Comparison of ENCODE assay signal across 8 cellular contexts in the genomic region with DNA sequence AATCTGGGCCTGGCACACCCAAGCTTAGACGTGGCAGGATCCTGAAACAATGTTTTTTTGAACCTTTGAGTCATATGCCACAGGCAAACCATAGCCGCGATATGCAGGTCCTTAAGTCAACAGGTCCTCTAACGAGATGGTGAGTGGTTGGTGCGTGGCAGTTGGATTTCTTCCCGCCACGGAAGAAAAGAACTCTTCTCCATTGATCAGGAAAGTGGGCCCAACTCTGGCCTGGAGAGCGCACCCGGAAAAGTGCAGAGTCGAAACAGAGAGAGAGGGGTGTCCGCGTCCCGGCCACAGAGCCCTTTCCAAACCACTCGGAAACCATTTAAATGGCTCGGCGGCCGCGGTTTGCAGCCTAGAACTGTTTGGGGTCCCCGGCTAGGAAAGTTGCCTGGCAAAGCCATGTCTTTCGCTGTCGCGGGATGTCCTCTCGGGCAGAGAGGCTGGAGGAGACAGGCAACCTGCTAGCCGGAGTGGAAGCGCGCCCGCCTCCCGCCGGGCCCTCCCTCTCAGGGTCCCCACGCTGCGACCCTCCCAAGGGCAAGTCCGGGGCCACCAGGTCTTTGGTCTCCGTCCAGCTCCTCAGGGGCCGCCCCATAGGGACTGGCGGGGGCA. TPM values are rescaled to one million over a fixed set of nuclear protein-coding genes. Genes with fewer than 3 reads are reported as not detected.
A peak's percentile ranks its signal among the peaks of the same experiment; 100 is the strongest.
DNase-seq lines count a peak whose midpoint lies in the region; ATAC-seq lines count a peak whose summit lies in the region.

No MANE protein-coding gene starts in this region.

- H3K27ac Mint-ChIP-seq in activated CD8-positive, alpha-beta memory T cell treated with anti-CD3 and anti-CD28 coated beads, Interleukin-2, amount 10 ng/mL, durations not matched to agents 7 days and 5 days: peak overlapping the region; percentile 85

- ATAC-seq in HG03135 (IDR thresholded peaks at IDR 0.05; ENCODE audit: unreplicated experiment) (peak; percentile 1), GM18858 (IDR thresholded peaks at IDR 0.05; ENCODE audit: unreplicated experiment) (no peak)
- peak; percentile 3 for ATAC-seq in activated CD8-positive, alpha-beta memory T cell treated with anti-CD3 and anti-CD28 coated beads, Interleukin-2, amount 10 ng/mL, durations not matched to agents 7 days and 5 days

- peak; percentile 22 for DNase-seq in SIG-M5 treated with dmso at 0.1 percent for 504 hours (lab: John Stamatoyannopoulos, UW; ENCODE audit: unreplicated experiment)
- no peak for DNase-seq in SIG-M5 (lab: John Stamatoyannopoulos, UW)
- DNase-seq in activated CD8-positive, alpha-beta memory T cell treated with anti-CD3 and anti-CD28 coated beads, Interleukin-2, amount 10 ng/mL, durations not matched to agents 7 days and 5 days: peak; percentile 45
- peak; percentile 61 for DNase-seq in glomerular visceral epithelial cell (ENCODE audit: extremely low spot score)
- peak; percentile 79 for DNase-seq in posterior vena cava (ENCODE audit: low spot score)
- DNase-seq in NCI-H1930 (lab: John Stamatoyannopoulos, UW): no peak

- peaks cover 11% of the 10 kb centered on the region for H3K27me3 Mint-ChIP-seq in activated CD8-positive, alpha-beta memory T cell treated with anti-CD3 and anti-CD28 coated beads, Interleukin-2, amount 10 ng/mL, durations not matched to agents 7 days and 5 days

- H3K36me3 Mint-ChIP-seq in activated CD8-positive, alpha-beta memory T cell treated with anti-CD3 and anti-CD28 coated beads, Interleukin-2, amount 10 ng/mL, durations not matched to agents 7 days and 5 days: peaks cover 19% of the 10 kb centered on the region

- intact Hi-C loops in posterior vena cava (cut with DNase I): no loop called here

- peak overlapping the region; percentile 96 for H3K4me3 Mint-ChIP-seq in activated CD8-positive, alpha-beta memory T cell treated with anti-CD3 and anti-CD28 coated beads, Interleukin-2, amount 10 ng/mL, durations not matched to agents 7 days and 5 days

- peaks cover 48% of the 10 kb centered on the region for H3K4me1 Mint-ChIP-seq in activated CD8-positive, alpha-beta memory T cell treated with anti-CD3 and anti-CD28 coated beads, Interleukin-2, amount 10 ng/mL, durations not matched to agents 7 days and 5 days

- CTCF ChIA-PET in activated CD8-positive, alpha-beta memory T cell treated with anti-CD3 and anti-CD28 coated beads, Interleukin-2, amount 10 ng/mL, durations not matched to agents 7 days and 5 days (lab: Charles Lee): interaction anchor here (1.9 kb wide), 1 partner anchor 81 kb away, joined by 14 read pairs; no protein-coding TSS in a partner anchor

- no peaks in the 10 kb centered on the region for H3K9me3 Mint-ChIP-seq in activated CD8-positive, alpha-beta memory T cell treated with anti-CD3 and anti-CD28 coated beads, Interleukin-2, amount 10 ng/mL, durations not matched to agents 7 days and 5 days (ENCODE audit: low read depth)

RNA-seq across cellular contexts. Expression of a gene that starts 0.8 kb away (rescaled TPM):
- total RNA-seq in activated CD8-positive, alpha-beta memory T cell treated with anti-CD3 and anti-CD28 coated beads, Interleukin-2, amount 10 ng/mL, durations not matched to agents 7 days and 5 days: 10 to 100 TPM; 11.3 to 13.8 TPM
- 1 to 10 TPM; 1.1 to 1.6 TPM for total RNA-seq in posterior vena cava

Comparison
In these comparisons a context has a peak if more than half of its experiments do, and no peak if none do; other contexts are left out.
1. DNase-seq: peak in SIG-M5 treated with dmso at 0.1 percent for 504 hours (single experiment), activated CD8-positive, alpha-beta memory T cell treated with anti-CD3 and anti-CD28 coated beads, Interleukin-2, amount 10 ng/mL, durations not matched to agents 7 days and 5 days (single experiment), glomerular visceral epithelial cell (single experiment) and posterior vena cava (single experiment); none in SIG-M5 (single experiment) and NCI-H1930 (0 of 2).
2. RNA of a gene that starts 0.8 kb away (total RNA-seq): 11.3 to 13.8 TPM in activated CD8-positive, alpha-beta memory T cell treated with anti-CD3 and anti-CD28 coated beads, Interleukin-2, amount 10 ng/mL, durations not matched to agents 7 days and 5 days; 1.1 to 1.6 TPM in posterior vena cava; every median in the first group is over 4 times any median in the second.